Comparison of ENCODE assay signal across 21 cellular contexts in genomic region chr9:88396836-88397577, GRCh38. TPM values are rescaled to one million over a fixed set of nuclear protein-coding genes. Genes with fewer than 3 reads are reported as not detected.
DNase-seq lines count a peak whose midpoint lies in the region; ATAC-seq, FAIRE-seq and TF ChIP-seq lines count a peak whose summit lies in the region.
"Had no signal": no experiment of that assay in that cellular context is flagged by ENCODE, and none has a peak within 500 bp of the region (broad histone marks: within the 10 kb centered on the region; RNA-seq: fewer than 3 reads in every experiment).

No MANE protein-coding gene starts in this region.

- intact Hi-C loops in MCF 10A (cut with micrococcal nuclease): no loop called here
- intact Hi-C loops in breast epithelium (cut with DNase I; ENCODE audit: low total_unique reads): no loop called here

- H3K36me3 Mint-ChIP-seq in MCF 10A (ENCODE audit: insufficient read depth, unreplicated experiment) (peaks cover 27% of the 10 kb centered on the region), astrocyte (ENCODE audit: low read depth, unreplicated experiment) (no peaks in the 10 kb centered on the region)
- H3K36me3 Mint-ChIP-seq: stimulated activated effector memory CD8-positive, alpha-beta T cell treated with anti-CD3 and anti-CD28 coated beads, Interleukin-12 subunit alpha, Interleukin-12 subunit beta, amount 100 ng/mL, for 72 hours had no signal

- H3K4me1 Mint-ChIP-seq in MCF 10A (ENCODE audit: insufficient read depth, unreplicated experiment): peaks cover 29% of the 10 kb centered on the region
- H3K4me1 Mint-ChIP-seq in astrocyte (ENCODE audit: low read depth, unreplicated experiment): peaks cover 34% of the 10 kb centered on the region

- H3K9ac ChIP-seq in astrocyte (ENCODE audit: low read length): no peak overlapping the region
- H3K9ac ChIP-seq: KMS-11 had no signal

- no peak for TF ChIP-seq POLR2A in breast epithelium (IDR thresholded peaks at IDR 0.05)

- peaks cover 82% of the 10 kb centered on the region for H4K20me1 ChIP-seq in astrocyte (ENCODE audit: insufficient read depth, low read length)

- BruUV-seq in MCF 10A (replicated peaks; lab: Mats Ljungman, UMichigan): no TSS peak

- POLR2A ChIA-PET in MCF 10A (lab: Yijun Ruan, JAX): no interaction called here

- H3K27me3 Mint-ChIP-seq in MCF 10A (ENCODE audit: insufficient read depth, unreplicated experiment) (no peaks in the 10 kb centered on the region), astrocyte (ENCODE audit: low read depth, unreplicated experiment) (no peaks in the 10 kb centered on the region)
- H3K27me3 Mint-ChIP-seq: activated naive CD8-positive, alpha-beta T cell had no signal

- ATAC-seq in stimulated activated naive CD8-positive, alpha-beta T cell treated with anti-CD3 and anti-CD28 coated beads, Interleukin-15, Interleukin-2, amounts not matched to agents 100 U/mL and 50 U/mL, for 24 hours: peak; percentile 43
- ATAC-seq in GM18861 (IDR thresholded peaks at IDR 0.05; ENCODE audit: unreplicated experiment) (no peak), HG02763 (IDR thresholded peaks at IDR 0.05; ENCODE audit: unreplicated experiment) (no peak)
- ATAC-seq: stimulated activated effector memory CD8-positive, alpha-beta T cell treated with anti-CD3 and anti-CD28 coated beads, Interleukin-12 subunit alpha, Interleukin-12 subunit beta, amount 100 ng/mL, for 72 hours had no signal

- H3K9me3 Mint-ChIP-seq in MCF 10A (ENCODE audit: unreplicated experiment) (no peaks in the 10 kb centered on the region), astrocyte (ENCODE audit: unreplicated experiment) (no peaks in the 10 kb centered on the region)
- H3K9me3 Mint-ChIP-seq: stimulated activated effector memory CD8-positive, alpha-beta T cell treated with anti-CD3 and anti-CD28 coated beads, Interleukin-12 subunit alpha, Interleukin-12 subunit beta, amount 100 ng/mL, for 72 hours had no signal

- H3K79me2 ChIP-seq in astrocyte (ENCODE audit: insufficient read depth, low read length): peaks cover 96% of the 10 kb centered on the region

- CTCF ChIA-PET in MCF 10A (lab: Yijun Ruan, JAX): interaction anchor here (1.6 to 1.8 kb wide), 2 partner anchors 290 to 320 kb away, joined by 3 to 6 read pairs; no protein-coding TSS in a partner anchor

- H3K9me3 ChIP-seq in breast epithelium (no peaks in the 10 kb centered on the region), astrocyte (ENCODE audit: insufficient read depth, low read depth, low read length) (no peaks in the 10 kb centered on the region)
- H3K9me3 ChIP-seq: upper lobe of left lung had no signal

- no peak for FAIRE-seq in astrocyte (lab: Jason Lieb, UNC)
- FAIRE-seq: A204.1, colon, G401.6 had no signal

- peaks cover 0 to 4% of the 10 kb centered on the region in 2 donors for H3K4me1 ChIP-seq in breast epithelium
- H3K4me1 ChIP-seq in astrocyte (ENCODE audit: insufficient read depth, low read length): peaks cover 35% of the 10 kb centered on the region

- H3K27ac ChIP-seq in breast epithelium (no peak overlapping the region), astrocyte (ENCODE audit: low read depth, low read length) (peak overlapping the region; percentile 48)
- H3K27ac ChIP-seq: HL-60, KMS-11, skin epidermis, upper lobe of left lung had no signal

- H3K4me3 ChIP-seq in breast epithelium (no peak overlapping the region), astrocyte (ENCODE audit: insufficient read depth, low read depth, low read length) (no peak overlapping the region), fibroblast of pulmonary artery (replicated peaks; ENCODE audit: low read depth, low read length) (no peak overlapping the region)
- H3K4me3 ChIP-seq: skin epidermis, upper lobe of left lung had no signal

- H3K36me3 ChIP-seq in breast epithelium (no peaks in the 10 kb centered on the region), astrocyte (ENCODE audit: insufficient read depth, low read length) (no peaks in the 10 kb centered on the region)
- H3K36me3 ChIP-seq: upper lobe of left lung had no signal

- no peak for TF ChIP-seq CTCF in MCF 10A (IDR thresholded peaks at IDR 0.05; ENCODE audit: unreplicated experiment)
- no peak for TF ChIP-seq CTCF in breast epithelium (IDR thresholded peaks at IDR 0.05)
- no peak for TF ChIP-seq CTCF in astrocyte (IDR thresholded peaks at IDR 0.05; ENCODE audit: insufficient read depth, low read depth, low read length)
- TF ChIP-seq CTCF in fibroblast of pulmonary artery (IDR thresholded peaks at IDR 0.05; ENCODE audit: low read length, missing control alignments): no peak

- DNase-seq in MCF 10A (ENCODE audit: unreplicated experiment): no peak
- DNase-seq in breast epithelium (ENCODE audit: low spot score in 2 of 2): no peak
- DNase-seq in astrocyte (ENCODE audit: low read depth): peak; percentile 92
- DNase-seq in fibroblast of pulmonary artery (ENCODE audit: low read depth): peak; percentile 45
- DNase-seq in stimulated activated naive CD8-positive, alpha-beta T cell treated with anti-CD3 and anti-CD28 coated beads, Interleukin-15, Interleukin-2, amounts not matched to agents 100 U/mL and 50 U/mL, for 24 hours: no peak
- no peak for DNase-seq in Ammon's horn (ENCODE audit: low spot score)
- DNase-seq: activated T-cell treated with anti-CD3 and anti-CD28 coated beads, Interleukin-2, amount 50 U/mL, for 1 hour; erythroblast; NCI-H146; occipital lobe; upper lobe of left lung had no signal

- H3K4me3 Mint-ChIP-seq in MCF 10A (ENCODE audit: unreplicated experiment) (no peak overlapping the region), astrocyte (ENCODE audit: unreplicated experiment) (peak overlapping the region; percentile 42)
- H3K4me3 Mint-ChIP-seq: activated naive CD8-positive, alpha-beta T cell; stimulated activated effector memory CD8-positive, alpha-beta T cell treated with anti-CD3 and anti-CD28 coated beads, Interleukin-12 subunit alpha, Interleukin-12 subunit beta, amount 100 ng/mL, for 72 hours had no signal

- H3K27me3 ChIP-seq in breast epithelium (no peaks in the 10 kb centered on the region), astrocyte (ENCODE audit: insufficient read depth, low read length) (no peaks in the 10 kb centered on the region)
- H3K27me3 ChIP-seq: upper lobe of left lung had no signal

- peak overlapping the region; percentile 28 for H3K27ac Mint-ChIP-seq in MCF 10A (ENCODE audit: low read depth, unreplicated experiment)
- no peak overlapping the region for H3K27ac Mint-ChIP-seq in astrocyte (ENCODE audit: unreplicated experiment)
- H3K27ac Mint-ChIP-seq: activated naive CD8-positive, alpha-beta T cell; stimulated activated effector memory CD8-positive, alpha-beta T cell treated with anti-CD3 and anti-CD28 coated beads, Interleukin-12 subunit alpha, Interleukin-12 subunit beta, amount 100 ng/mL, for 72 hours had no signal

- H3K4me2 ChIP-seq in astrocyte (ENCODE audit: low read length): peak overlapping the region; percentile 36
- H3K4me2 ChIP-seq: KMS-11 had no signal

- H2AFZ ChIP-seq in astrocyte (ENCODE audit: low read depth, low read length): no peak overlapping the region

RNA-seq across cellular contexts. Expression of gene SPIN1, which starts 8.8 kb away (rescaled TPM):
- total RNA-seq in MCF 10A (2022): 75.1 and 80.9 TPM in 2 replicates
- 100 to 1,000 TPM in 2 of 3 donors, 10 to 100 TPM in 1; 71.8 to 125 (median 103) TPM for total RNA-seq in breast epithelium
- 63.9 and 74.1 TPM in 2 replicates for total RNA-seq in astrocyte

Comparison
In these comparisons a context has a peak if more than half of its experiments do, and no peak if none do; other contexts are left out.
1. DNase-seq: peak in astrocyte (single experiment) and fibroblast of pulmonary artery (single experiment); none in MCF 10A (single experiment), breast epithelium (0 of 2), stimulated activated naive CD8-positive, alpha-beta T cell treated with anti-CD3 and anti-CD28 coated beads, Interleukin-15, Interleukin-2, amounts not matched to agents 100 U/mL and 50 U/mL, for 24 hours (single experiment) and Ammon's horn (single experiment).